In the genomic region with DNA sequence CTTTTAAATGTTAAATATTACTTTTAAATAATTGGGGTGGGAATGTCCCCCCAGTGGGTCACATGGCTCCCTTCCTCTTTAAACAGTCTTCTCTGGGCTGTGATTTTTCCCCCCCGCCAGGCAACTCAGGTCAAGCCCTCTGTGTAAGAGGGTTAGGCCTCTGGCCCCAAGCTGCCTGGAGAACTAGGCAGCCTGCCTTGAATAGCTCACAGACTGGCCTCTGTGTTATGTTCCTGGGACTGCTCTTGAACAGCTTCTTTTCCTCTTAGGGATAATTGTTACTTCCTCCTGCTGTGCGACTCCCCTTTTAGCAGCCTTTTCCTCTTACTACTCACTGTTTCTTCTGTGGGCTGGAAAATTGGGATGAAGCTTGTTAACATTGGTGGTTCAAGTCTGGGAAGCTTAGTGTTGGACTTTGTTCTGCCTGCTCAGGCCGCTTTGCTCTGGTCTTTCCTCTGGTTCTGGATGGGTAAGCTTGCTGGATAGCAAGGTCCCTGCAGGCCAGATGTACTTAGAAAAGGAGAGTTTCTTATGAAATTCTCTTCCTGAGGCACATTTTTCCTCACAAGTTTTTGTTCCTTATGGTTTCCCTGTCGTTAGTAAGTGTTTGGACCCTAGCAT, we compare ENCODE assay signal across 11 cellular contexts. TPM values are rescaled to one million over a fixed set of nuclear protein-coding genes. Genes with fewer than 3 reads are reported as not detected.
DNase-seq lines count a peak whose midpoint lies in the region; ATAC-seq and TF ChIP-seq lines count a peak whose summit lies in the region.
"Had no signal": no experiment of that assay in that cellular context is flagged by ENCODE, and none has a peak within 500 bp of the region (broad histone marks: within the 10 kb centered on the region; RNA-seq: fewer than 3 reads in every experiment).

No MANE protein-coding gene starts in this region.

- H3K4me1 Mint-ChIP-seq in activated CD8-positive, alpha-beta memory T cell treated with anti-CD3 and anti-CD28 coated beads, Interleukin-2, amount 10 ng/mL, durations not matched to agents 7 days and 5 days, result peaks cover 79% of the 10 kb centered on the region
- H3K4me1 Mint-ChIP-seq in WTC11, result peaks cover 34% of the 10 kb centered on the region

- peak overlapping the region; percentile 78 for H3K27ac Mint-ChIP-seq in activated CD8-positive, alpha-beta memory T cell treated with anti-CD3 and anti-CD28 coated beads, Interleukin-2, amount 10 ng/mL, durations not matched to agents 7 days and 5 days
- H3K27ac Mint-ChIP-seq in WTC11, result peak overlapping the region; percentile 5; the same call in 1 of the 2 replicates

- no peaks in the 10 kb centered on the region for H3K9me2 ChIP-seq in hepatocyte (replicated peaks; ENCODE audit: insufficient read depth)

- H4K20me1 ChIP-seq in hepatocyte (ENCODE audit: insufficient read depth, poor library complexity, severe bottlenecking), result no peaks in the 10 kb centered on the region

- no peak overlapping the region for H2AFZ ChIP-seq in hepatocyte

- CTCF ChIA-PET in activated CD8-positive, alpha-beta memory T cell treated with anti-CD3 and anti-CD28 coated beads, Interleukin-2, amount 10 ng/mL, durations not matched to agents 7 days and 5 days (lab: Charles Lee), result interaction anchor here (4.0 to 14.1 kb wide), 4 partner anchors 12 to 283 kb away, joined by 17 to 269 read pairs (median 54); partner anchors contain the start of genes DCAF1 and RBM15B
- CTCF ChIA-PET in WTC11 (lab: Charles Lee), result interaction anchor here (2.6 to 5.7 kb wide), 3 partner anchors 8 to 172 kb away, joined by 8 to 198 read pairs (median 65); partner anchors contain the start of gene DCAF1

- no peak for ATAC-seq in activated CD8-positive, alpha-beta memory T cell treated with anti-CD3 and anti-CD28 coated beads, Interleukin-2, amount 10 ng/mL, durations not matched to agents 7 days and 5 days
- ATAC-seq in WTC11 (no peak), GM21367 (IDR thresholded peaks at IDR 0.05; ENCODE audit: unreplicated experiment) (no peak)

- peaks cover 23% of the 10 kb centered on the region for H3K79me2 ChIP-seq in hepatocyte

- H3K27me3 Mint-ChIP-seq in activated CD8-positive, alpha-beta memory T cell treated with anti-CD3 and anti-CD28 coated beads, Interleukin-2, amount 10 ng/mL, durations not matched to agents 7 days and 5 days, result no peaks in the 10 kb centered on the region
- H3K27me3 Mint-ChIP-seq in WTC11 (ENCODE audit: low read depth), result no peaks in the 10 kb centered on the region; the same call in 1 of the 2 replicates

- H3K36me3 Mint-ChIP-seq in activated CD8-positive, alpha-beta memory T cell treated with anti-CD3 and anti-CD28 coated beads, Interleukin-2, amount 10 ng/mL, durations not matched to agents 7 days and 5 days, result peaks cover 20% of the 10 kb centered on the region
- H3K36me3 Mint-ChIP-seq in WTC11, result no peaks in the 10 kb centered on the region

- POLR2A ChIA-PET in WTC11 (lab: Charles Lee), result no interaction called here

- H3K4me2 ChIP-seq in hepatocyte, result peak overlapping the region; percentile 20

- DNase-seq in activated CD8-positive, alpha-beta memory T cell treated with anti-CD3 and anti-CD28 coated beads, Interleukin-2, amount 10 ng/mL, durations not matched to agents 7 days and 5 days, result no peak
- no peak for DNase-seq in activated CD8-positive, alpha-beta memory T cell treated with anti-CD3 and anti-CD28 coated beads, Interleukin-2, amount 50 U/mL, for 48 hours
- no peak for DNase-seq in WTC11 (ENCODE audit: low spot score)
- DNase-seq in hepatocyte (ENCODE audit: low spot score), result no peak
- peak; percentile 20 for DNase-seq in stimulated activated CD8-positive, alpha-beta memory T cell treated with anti-CD3 and anti-CD28 coated beads, Interleukin-4, amount 100 ng/mL, for 48 hours
- no peak for DNase-seq in cerebellar nuclear complex (lab: John Stamatoyannopoulos, UW)
- DNase-seq in hepatic stellate cell (ENCODE audit: low spot score), result no peak
- DNase-seq: NCI-H774 had no signal

- peak overlapping the region; percentile 55 for H3K4me3 Mint-ChIP-seq in activated CD8-positive, alpha-beta memory T cell treated with anti-CD3 and anti-CD28 coated beads, Interleukin-2, amount 10 ng/mL, durations not matched to agents 7 days and 5 days
- no peak overlapping the region for H3K4me3 Mint-ChIP-seq in WTC11

- no peaks in the 10 kb centered on the region for H3K9me3 ChIP-seq in hepatocyte (ENCODE audit: low read depth)

- H3K4me3 ChIP-seq in hepatocyte, result no peak overlapping the region

- H3K36me3 ChIP-seq in hepatocyte (replicated peaks; ENCODE audit: insufficient read depth, low read depth), result no peaks in the 10 kb centered on the region

- no peaks in the 10 kb centered on the region for H3K9me3 Mint-ChIP-seq in activated CD8-positive, alpha-beta memory T cell treated with anti-CD3 and anti-CD28 coated beads, Interleukin-2, amount 10 ng/mL, durations not matched to agents 7 days and 5 days (ENCODE audit: low read depth)
- H3K9me3 Mint-ChIP-seq in WTC11, result no peaks in the 10 kb centered on the region

- H3K27me3 ChIP-seq in hepatocyte, result no peaks in the 10 kb centered on the region

- WGBS in hepatocyte (ENCODE audit: low lambda C conversion rate, missing lambda C conversion rate), result 84% methylated on average over 4 of the region's 4 CpGs

- no peak overlapping the region for H3K27ac ChIP-seq in hepatocyte

- TF ChIP-seq CTCF in WTC11 (IDR thresholded peaks at IDR 0.05) (no peak), hepatocyte (IDR thresholded peaks at IDR 0.05; ENCODE audit: poor library complexity) (no peak)

- H3K4me1 ChIP-seq in hepatocyte (ENCODE audit: insufficient read depth), result peaks cover 13% of the 10 kb centered on the region

TF ChIP-seq in WTC11, 78 proteins besides CTCF, POLR2A, EP300 and RAD21 (continues in another document):
- TF ChIP-seq NFYB (CRISPR knock-in tag; conservative IDR thresholded peaks at IDR 0.05; ENCODE audit: low read depth) (no peak), HMGXB4 (CRISPR knock-in tag; IDR thresholded peaks at IDR 0.05) (no peak), EMX1 (CRISPR knock-in tag; IDR thresholded peaks at IDR 0.05) (no peak), SMAD4 (CRISPR knock-in tag; IDR thresholded peaks at IDR 0.05) (no peak), GABPB1 (CRISPR knock-in tag; IDR thresholded peaks at IDR 0.05) (no peak), AFF4 (CRISPR knock-in tag; IDR thresholded peaks at IDR 0.05; ENCODE audit: borderline replicate concordance) (no peak)
- TF ChIP-seq, protein P1, sequence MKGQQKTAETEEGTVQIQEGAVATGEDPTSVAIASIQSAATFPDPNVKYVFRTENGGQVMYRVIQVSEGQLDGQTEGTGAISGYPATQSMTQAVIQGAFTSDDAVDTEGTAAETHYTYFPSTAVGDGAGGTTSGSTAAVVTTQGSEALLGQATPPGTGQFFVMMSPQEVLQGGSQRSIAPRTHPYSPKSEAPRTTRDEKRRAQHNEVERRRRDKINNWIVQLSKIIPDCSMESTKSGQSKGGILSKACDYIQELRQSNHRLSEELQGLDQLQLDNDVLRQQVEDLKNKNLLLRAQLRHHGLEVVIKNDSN (CRISPR knock-in tag; IDR thresholded peaks at IDR 0.05), result no peak

RNA-seq across cellular contexts. Expression of gene TEX264, which starts 2.2 kb away (rescaled TPM):
- total RNA-seq in activated CD8-positive, alpha-beta memory T cell treated with anti-CD3 and anti-CD28 coated beads, Interleukin-2, amount 10 ng/mL, durations not matched to agents 7 days and 5 days, result 10 to 100 TPM; 58.8 to 66.5 TPM
- total RNA-seq in WTC11 (2021) (11.8 to 17.5 TPM (median 17.5 TPM) in 3 replicates), hepatocyte (57.4 and 59.6 TPM in 2 replicates)
- 98.7 and 103 TPM in 2 replicates for polyA plus RNA-seq in hepatocyte

RNA-seq across cellular contexts. Expression of gene GRM2, which starts 33.6 kb away (rescaled TPM):
- under 1 TPM; 0.52 to 0.55 TPM for total RNA-seq in activated CD8-positive, alpha-beta memory T cell treated with anti-CD3 and anti-CD28 coated beads, Interleukin-2, amount 10 ng/mL, durations not matched to agents 7 days and 5 days
- total RNA-seq in WTC11 (2021) (2.8 to 4.1 TPM (median 3.7 TPM) in 3 replicates), hepatocyte (0.27 TPM in 1 of 2 replicates, not detected in the other)
- polyA plus RNA-seq in hepatocyte, result 0.10 TPM in 1 of 2 replicates, not detected in the other
- total RNA-seq: M059J, osteoblast had no signal
